ENCODE assay signal across 9 cellular contexts in genomic region chr9:20625003-20625349, GRCh38. TPM values are rescaled to one million over a fixed set of nuclear protein-coding genes. Genes with fewer than 3 reads are reported as not detected.
A peak's percentile ranks its signal among the peaks of the same experiment; 100 is the strongest.
DNase-seq lines count a peak whose midpoint lies in the region; ATAC-seq and TF ChIP-seq lines count a peak whose summit lies in the region.
"Had no signal": no experiment of that assay in that cellular context is flagged by ENCODE, and none has a peak within 500 bp of the region (broad histone marks: within the 10 kb centered on the region; RNA-seq: fewer than 3 reads in every experiment).

No MANE protein-coding gene starts in this region.

- peaks cover 25% of the 10 kb centered on the region for H3K4me1 ChIP-seq in CD4-positive, CD25-positive, alpha-beta regulatory T cell (ENCODE audit: control insufficient read depth, insufficient read depth, low read length, poor library complexity, severe bottlenecking)
- H3K4me1 ChIP-seq in KMS-11 (ENCODE audit: low read depth, poor library complexity, severe bottlenecking): peaks cover 8% of the 10 kb centered on the region

- no peak overlapping the region for H3K27ac ChIP-seq in CD4-positive, CD25-positive, alpha-beta regulatory T cell (ENCODE audit: insufficient read depth, low read length, poor library complexity, severe bottlenecking)
- H3K27ac ChIP-seq in KMS-11: no peak overlapping the region

- H3K27me3 ChIP-seq in CD4-positive, CD25-positive, alpha-beta regulatory T cell (ENCODE audit: control insufficient read depth, insufficient read depth, low read length): no peaks in the 10 kb centered on the region
- H3K27me3 ChIP-seq in KMS-11 (ENCODE audit: insufficient read depth, low read depth): 0 out of 2 replicates have a peak, but pooled peaks cover 2% of the 10 kb centered on the region

- peaks cover 21% of the 10 kb centered on the region for H3K27me3 Mint-ChIP-seq in CD4-positive, CD25-positive, alpha-beta regulatory T cell
- peaks cover 2% of the 10 kb centered on the region for H3K27me3 Mint-ChIP-seq in chondrocyte (ENCODE audit: low read depth)
- H3K27me3 Mint-ChIP-seq in nephron (ENCODE audit: low read depth): peaks cover 33% of the 10 kb centered on the region

- H3K4me3 ChIP-seq in CD4-positive, CD25-positive, alpha-beta regulatory T cell (ENCODE audit: low read depth, low read length): peak overlapping the region; percentile 98
- H3K4me3 ChIP-seq in KMS-11 (IDR thresholded peaks at IDR 0.05; ENCODE audit: insufficient read depth, low read depth, low read length): no peak overlapping the region
- H3K4me3 ChIP-seq: lung had no signal

- no peaks in the 10 kb centered on the region for H3K9me3 ChIP-seq in CD4-positive, CD25-positive, alpha-beta regulatory T cell (ENCODE audit: control insufficient read depth in 2 of 2, low read length in 2 of 2)

- H3K4me2 ChIP-seq in KMS-11: peak overlapping the region; percentile 66

- H3K36me3 Mint-ChIP-seq in CD4-positive, CD25-positive, alpha-beta regulatory T cell: no peaks in the 10 kb centered on the region
- H3K36me3 Mint-ChIP-seq in chondrocyte (ENCODE audit: low read depth): no peaks in the 10 kb centered on the region
- H3K36me3 Mint-ChIP-seq in nephron (ENCODE audit: low read depth): no peaks in the 10 kb centered on the region

- H3K4me1 Mint-ChIP-seq in CD4-positive, CD25-positive, alpha-beta regulatory T cell: peaks cover 6 to 24% (median 18%) of the 10 kb centered on the region in 4 donors
- peaks cover 24% of the 10 kb centered on the region for H3K4me1 Mint-ChIP-seq in chondrocyte (ENCODE audit: low read depth)
- H3K4me1 Mint-ChIP-seq in nephron: peaks cover 22% of the 10 kb centered on the region

- DNase-seq in CD4-positive, CD25-positive, alpha-beta regulatory T cell: no peak
- no peak for DNase-seq in chondrocyte (ENCODE audit: low spot score)
- no peak for DNase-seq in D341Med (ENCODE audit: low spot score)
- no peak for DNase-seq in medulla oblongata (ENCODE audit: extremely low spot score)
- DNase-seq in C1 segment of cervical spinal cord (lab: John Stamatoyannopoulos, UW): no peak

- peak overlapping the region; percentile 93 to 99 (median 94) for H3K27ac Mint-ChIP-seq in CD4-positive, CD25-positive, alpha-beta regulatory T cell
- no peak overlapping the region for H3K27ac Mint-ChIP-seq in chondrocyte (ENCODE audit: unreplicated experiment)
- H3K27ac Mint-ChIP-seq in nephron: no peak overlapping the region

- peaks cover 0 to 2% (median 0%) of the 10 kb centered on the region in 7 donors for H3K9me3 Mint-ChIP-seq in CD4-positive, CD25-positive, alpha-beta regulatory T cell
- no peaks in the 10 kb centered on the region for H3K9me3 Mint-ChIP-seq in chondrocyte (ENCODE audit: low read depth)
- no peaks in the 10 kb centered on the region for H3K9me3 Mint-ChIP-seq in nephron

- no peaks in the 10 kb centered on the region for H4K20me1 ChIP-seq in KMS-11 (ENCODE audit: insufficient read depth)

- H3K79me2 ChIP-seq in KMS-11 (ENCODE audit: insufficient read depth, low read depth): no peaks in the 10 kb centered on the region; the same call in 1 of the 2 replicates

- ATAC-seq in CD4-positive, CD25-positive, alpha-beta regulatory T cell (ENCODE audit: low read depth in 2 of 2): no peak
- no peak for ATAC-seq in GM18867 (IDR thresholded peaks at IDR 0.05; ENCODE audit: unreplicated experiment)

- TF ChIP-seq CTCF in KMS-11 (conservative IDR thresholded peaks at IDR 0.05; ENCODE audit: low read depth, low read length) (peak; percentile 59), chondrocyte (IDR thresholded peaks at IDR 0.05) (peak; percentile 63), nephron (IDR thresholded peaks at IDR 0.05; ENCODE audit: unreplicated experiment in 3 of 3) (no peak)

- H3K9ac ChIP-seq in KMS-11: no peak overlapping the region

- H3K36me3 ChIP-seq in CD4-positive, CD25-positive, alpha-beta regulatory T cell (ENCODE audit: control insufficient read depth, insufficient read depth, low read length): no peaks in the 10 kb centered on the region
- H3K36me3 ChIP-seq in KMS-11 (ENCODE audit: insufficient read depth): no peaks in the 10 kb centered on the region

- peak overlapping the region; percentile 97 for H2AFZ ChIP-seq in KMS-11 (ENCODE audit: low read depth)

- H3K4me3 Mint-ChIP-seq in CD4-positive, CD25-positive, alpha-beta regulatory T cell: peak overlapping the region; percentile 90 to 99 (median 98)
- peak overlapping the region; percentile 89 for H3K4me3 Mint-ChIP-seq in chondrocyte (ENCODE audit: unreplicated experiment)
- peak overlapping the region; percentile 97 to 100 (median 98) for H3K4me3 Mint-ChIP-seq in nephron

RNA-seq across cellular contexts. Expression of gene MLLT3, which starts 2.7 kb away (rescaled TPM):
- total RNA-seq in CD4-positive, CD25-positive, alpha-beta regulatory T cell: 63.2 TPM
- 10 to 100 TPM; 37.6 to 51.8 (median 48.5) TPM for polyA plus RNA-seq in CD4-positive, CD25-positive, alpha-beta regulatory T cell
- total RNA-seq in chondrocyte: 7.7 to 28.9 TPM (median 9.7 TPM) in 3 replicates

RNA-seq across cellular contexts. Expression of gene FOCAD, which starts 59.1 kb away (rescaled TPM):
- total RNA-seq in CD4-positive, CD25-positive, alpha-beta regulatory T cell: 19.6 TPM
- 10 to 100 TPM in 3 of 4 donors, 1 to 10 TPM in 1; 9.0 to 17.2 (median 12.3) TPM for polyA plus RNA-seq in CD4-positive, CD25-positive, alpha-beta regulatory T cell
- total RNA-seq in chondrocyte: 26.2 to 51.1 TPM (median 28.7 TPM) in 3 replicates

Comparison
In these comparisons a context has a peak if more than half of its experiments do, and no peak if none do; other contexts are left out.
1. H3K27ac Mint-ChIP-seq: peak in CD4-positive, CD25-positive, alpha-beta regulatory T cell (3 of 3); none in chondrocyte (single experiment) and nephron (0 of 3).
2. CTCF ChIP-seq: peak in KMS-11 (single experiment) and chondrocyte (single experiment); none in nephron (0 of 3).
3. Peak in every context shown above with its lines, with median percentiles within 50 percentile points of each other: H3K4me3 Mint-ChIP-seq.